Comparison of ENCODE assay signal across 12 cellular contexts in the genomic region with DNA sequence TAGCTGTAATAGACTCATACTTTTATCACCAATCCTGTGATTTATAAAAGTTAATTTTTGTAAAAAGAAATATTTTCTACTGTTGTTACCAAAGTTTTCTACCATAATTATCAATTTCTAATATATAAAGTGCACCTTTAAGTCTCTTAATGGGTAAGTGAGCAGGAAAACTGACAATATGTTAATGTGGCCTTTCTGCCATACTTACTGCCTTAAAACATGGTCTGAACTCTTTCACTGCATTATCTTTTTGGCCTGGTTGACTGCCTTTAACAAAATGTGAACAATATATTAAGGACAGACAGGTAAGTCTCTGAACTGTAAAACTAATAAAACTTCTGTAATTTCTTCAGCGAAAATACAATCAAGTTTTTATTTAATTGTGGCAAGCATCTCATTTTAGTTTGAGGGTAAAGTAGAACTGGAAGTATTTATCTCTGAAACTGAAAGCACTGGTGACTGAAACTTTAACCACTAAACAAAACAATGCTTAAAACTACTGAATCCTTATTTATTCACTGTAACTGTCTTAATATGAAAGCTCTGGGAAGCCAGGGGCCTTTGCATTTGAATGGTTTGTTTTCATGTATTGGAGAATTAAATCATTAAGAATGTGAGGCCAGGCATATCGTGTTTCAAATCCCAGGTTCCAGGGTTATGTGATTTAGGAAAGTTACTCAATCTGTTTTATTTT.
"Had no signal": no experiment of that assay in that cellular context is flagged by ENCODE, and none has a peak within 500 bp of the region (broad histone marks: within the 10 kb centered on the region; RNA-seq: fewer than 3 reads in every experiment).

No MANE protein-coding gene starts in this region.

- H3K36me3 Mint-ChIP-seq: naive B cell had no signal

- ATAC-seq: activated CD8-positive, alpha-beta T cell treated with anti-CD3 and anti-CD28 coated beads, Interleukin-2, amount 10 ng/mL, durations not matched to agents 7 days and 5 days; esophagus mucosa; lower lobe of right lung had no signal

- H3K4me1 Mint-ChIP-seq: naive B cell had no signal

- DNase-seq: activated CD4-positive, alpha-beta T cell treated with anti-CD3 and anti-CD28 coated beads for 48 hours; activated CD8-positive, alpha-beta memory T cell treated with anti-CD3 and anti-CD28 coated beads, Interleukin-2, amount 50 U/mL, for 48 hours; activated CD8-positive, alpha-beta T cell treated with anti-CD3 and anti-CD28 coated beads, Interleukin-2, amount 10 ng/mL, durations not matched to agents 7 days and 5 days; activated naive CD4-positive, alpha-beta T cell; aorta; glutamatergic neuron; lower lobe of right lung; midbrain; naive B cell; thyroid gland; WERI-Rb-1 had no signal

- H3K27ac Mint-ChIP-seq: activated CD8-positive, alpha-beta T cell treated with anti-CD3 and anti-CD28 coated beads, Interleukin-2, amount 10 ng/mL, durations not matched to agents 7 days and 5 days had no signal

- H3K27me3 Mint-ChIP-seq: naive B cell had no signal

- H3K4me3 Mint-ChIP-seq: activated CD8-positive, alpha-beta T cell treated with anti-CD3 and anti-CD28 coated beads, Interleukin-2, amount 10 ng/mL, durations not matched to agents 7 days and 5 days; naive B cell had no signal
